ENCODE assay signal across 25 cellular contexts in the genomic region with DNA sequence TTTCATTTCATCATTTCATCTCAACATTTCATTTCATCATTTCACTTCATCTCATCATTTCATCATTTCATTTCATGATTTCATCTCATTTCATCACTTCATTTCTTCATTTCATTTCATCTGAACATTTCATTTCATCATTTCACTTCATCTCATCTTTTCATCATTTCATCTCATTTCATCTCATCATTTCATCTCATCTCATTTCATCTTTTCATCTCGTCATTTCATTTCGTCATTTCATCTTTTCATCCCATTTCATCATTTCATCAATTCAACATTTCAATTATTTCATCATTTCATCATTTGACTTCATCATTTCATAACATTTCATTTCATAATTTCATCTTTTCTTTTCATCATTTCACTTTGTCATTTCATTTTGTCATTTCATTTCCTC.
DNase-seq lines count a peak whose midpoint lies in the region; ATAC-seq, FAIRE-seq and TF ChIP-seq lines count a peak whose summit lies in the region.
"Had no signal": no experiment of that assay in that cellular context is flagged by ENCODE, and none has a peak within 500 bp of the region (broad histone marks: within the 10 kb centered on the region; RNA-seq: fewer than 3 reads in every experiment).

No MANE protein-coding gene starts in this region.

- no peak overlapping the region for H4K91ac ChIP-seq in IMR-90 (ENCODE audit: insufficient read depth, low read depth, low read length)

- H3K9ac ChIP-seq in HepG2 (ENCODE audit: insufficient read depth, low read depth, low read length), result no peak overlapping the region
- no peak overlapping the region for H3K9ac ChIP-seq in IMR-90 (ENCODE audit: low read depth, low read length)
- no peak overlapping the region for H3K9ac ChIP-seq in K562 (ENCODE audit: insufficient read depth in 1 of 2, low read depth in 2 of 2, low read length in 2 of 2)
- H3K9ac ChIP-seq: BLaER1 had no signal

- TF ChIP-seq POLR2A in HepG2 (IDR thresholded peaks at IDR 0.05; ENCODE audit: insufficient read depth in 1 of 2, low read depth in 2 of 2, low read length in 2 of 2) (no peak), right lobe of liver (IDR thresholded peaks at IDR 0.05) (no peak), IMR-90 (IDR thresholded peaks at IDR 0.05; ENCODE audit: low read depth, low read length) (no peak), K562 (conservative IDR thresholded peaks at IDR 0.05) (no peak)

- no peaks in the 10 kb centered on the region for H3K36me3 Mint-ChIP-seq in activated naive CD4-positive, alpha-beta T cell treated with anti-CD3 and anti-CD28 coated beads, Interleukin-2, amount 10 ng/mL, durations not matched to agents 7 days and 5 days
- H3K36me3 Mint-ChIP-seq: CD14-positive monocyte; CD4-positive, alpha-beta memory T cell; CD4-positive, CD25-positive, alpha-beta regulatory T cell; CD8-positive, alpha-beta memory T cell had no signal

- no peak for ATAC-seq in HepG2
- ATAC-seq in right lobe of liver, result no peak
- no peak for ATAC-seq in IMR-90 (ENCODE audit: low read depth)
- ATAC-seq in K562, result no peak

- no peaks in the 10 kb centered on the region for H3K27me3 Mint-ChIP-seq in activated naive CD4-positive, alpha-beta T cell treated with anti-CD3 and anti-CD28 coated beads, Interleukin-2, amount 10 ng/mL, durations not matched to agents 7 days and 5 days

- H4K20me1 ChIP-seq in HepG2 (ENCODE audit: insufficient read depth, low read length) (no peaks in the 10 kb centered on the region), IMR-90 (ENCODE audit: insufficient read depth, low read length) (no peaks in the 10 kb centered on the region), K562 (replicated peaks; ENCODE audit: control insufficient read depth, insufficient read depth, low read length) (no peaks in the 10 kb centered on the region)

- no peak overlapping the region for H2AFZ ChIP-seq in HepG2 (ENCODE audit: low read length)
- no peak overlapping the region for H2AFZ ChIP-seq in IMR-90 (replicated peaks; ENCODE audit: low read length, poor library complexity)
- no peak overlapping the region for H2AFZ ChIP-seq in K562 (ENCODE audit: low read depth, low read length)

- H3K4me1 ChIP-seq in HepG2 (ENCODE audit: insufficient read depth, low read length), result no peaks in the 10 kb centered on the region
- H3K4me1 ChIP-seq in right lobe of liver, result peaks cover 0 to 2% (median 0%) of the 10 kb centered on the region in 4 donors
- no peaks in the 10 kb centered on the region for H3K4me1 ChIP-seq in IMR-90 (ENCODE audit: control insufficient read depth, insufficient read depth, low read length)
- H3K4me1 ChIP-seq in K562 (replicated peaks in 1 of 2; ENCODE audit: control insufficient read depth in 2 of 2, insufficient read depth in 2 of 2, low read length in 2 of 2), result peaks cover 0 to 11% of the 10 kb centered on the region in 2 experiments; a peak in 2 of 5 replicates
- H3K4me1 ChIP-seq: BE2C had no signal

- H3K4me2 ChIP-seq in HepG2 (ENCODE audit: low read depth, low read length), result no peak overlapping the region
- no peak overlapping the region for H3K4me2 ChIP-seq in IMR-90 (ENCODE audit: low read depth, low read length)
- no peak overlapping the region for H3K4me2 ChIP-seq in K562 (ENCODE audit: insufficient read depth, low read length)
- H3K4me2 ChIP-seq: BLaER1 had no signal

- dilution Hi-C loops in IMR-90 (cut with HindIII; ENCODE audit: low sequenced_read_pairs, unreplicated experiment), result no loop called here

- FAIRE-seq in HepG2 (lab: Jason Lieb, UNC) (no peak), K562 (lab: Jason Lieb, UNC) (no peak)
- FAIRE-seq: GM12891, GM18507 had no signal

- H3K27ac Mint-ChIP-seq in activated naive CD4-positive, alpha-beta T cell treated with anti-CD3 and anti-CD28 coated beads, Interleukin-2, amount 10 ng/mL, durations not matched to agents 7 days and 5 days, result no peak overlapping the region
- H3K27ac Mint-ChIP-seq: CD14-positive monocyte; CD4-positive, alpha-beta memory T cell; CD4-positive, CD25-positive, alpha-beta regulatory T cell; CD8-positive, alpha-beta memory T cell had no signal

- DNase-seq in HepG2 (ENCODE audit: low spot score) (no peak), right lobe of liver (no peak), IMR-90 (no peak), K562 (ENCODE audit: extremely low read depth in 1 of 4, low spot score in 3 of 4) (no peak), GM13976 (ENCODE audit: low spot score) (no peak)
- DNase-seq in activated naive CD4-positive, alpha-beta T cell treated with anti-CD3 and anti-CD28 coated beads, Interleukin-2, amount 10 ng/mL, durations not matched to agents 7 days and 5 days, result no peak
- DNase-seq: 8988T; ACHN; BE2C; C1 segment of cervical spinal cord; CD4-positive, alpha-beta memory T cell; CD4-positive, CD25-positive, alpha-beta regulatory T cell; CD8-positive, alpha-beta memory T cell; COR-L47; DMS 273 treated with DMSO at 0.1 percent for 48 hours; DMS153; DMS53; DMS79; DND-41; EL; GDM1 had no signal

- no peak overlapping the region for H3K23ac ChIP-seq in IMR-90 (ENCODE audit: low read depth, low read length)

- intact Hi-C loops in HepG2 (cut with micrococcal nuclease; ENCODE audit: unreplicated experiment) (no loop called here), right lobe of liver (cut with DNase I) (no loop called here), IMR-90 (cut with micrococcal nuclease) (no loop called here), K562 (cut with micrococcal nuclease) (no loop called here)

- no peak overlapping the region for H3K18ac ChIP-seq in IMR-90 (ENCODE audit: low read depth, low read length)

- WGBS in HepG2 (ENCODE audit: low lambda C conversion rate), result 0% methylated on average over 2 of the region's 2 CpGs
- 50% methylated on average over 2 of the region's 2 CpGs for WGBS in right lobe of liver (ENCODE audit: insufficient coverage, low coverage, low lambda C conversion rate, missing lambda C conversion rate)
- WGBS in IMR-90 (ENCODE audit: extremely low coverage in 2 of 2, insufficient read length in 1 of 2), 2 experiments, result 49 to 100% methylated on average over 2 of the region's 2 CpGs
- WGBS in K562 (ENCODE audit: insufficient coverage, low coverage, missing lambda C conversion rate), result 4% methylated on average over 2 of the region's 2 CpGs

- TF ChIP-seq EP300 in HepG2 (IDR thresholded peaks at IDR 0.05; ENCODE audit: low read depth in 2 of 2, low read length in 2 of 2), result no peak
- TF ChIP-seq EP300 in HepG2 (CRISPR knock-in tag; IDR thresholded peaks at IDR 0.05; ENCODE audit: borderline replicate concordance), result no peak
- TF ChIP-seq EP300 in K562 (IDR thresholded peaks at IDR 0.05; ENCODE audit: low read length), result no peak

- no peak overlapping the region for H2AK9ac ChIP-seq in IMR-90 (replicated peaks; ENCODE audit: low read depth, low read length, poor library complexity)

- CTCF ChIA-PET in HepG2 (lab: Yijun Ruan, JAX; ENCODE audit: low intra/inter-chr PET ratio, low total read pairs), result no interaction called here
- CTCF ChIA-PET in IMR-90 (lab: Yijun Ruan, JAX), result no interaction called here
- CTCF ChIA-PET in K562 (lab: Yijun Ruan, JAX; ENCODE audit: low intra/inter-chr PET ratio), result no interaction called here
- CTCF ChIA-PET in activated naive CD4-positive, alpha-beta T cell treated with anti-CD3 and anti-CD28 coated beads, Interleukin-2, amount 10 ng/mL, durations not matched to agents 7 days and 5 days (lab: Charles Lee), result no interaction called here

- no peak overlapping the region for H2BK5ac ChIP-seq in IMR-90 (ENCODE audit: low read depth, low read length, poor library complexity, severe bottlenecking)

- H3K4me1 Mint-ChIP-seq in activated naive CD4-positive, alpha-beta T cell treated with anti-CD3 and anti-CD28 coated beads, Interleukin-2, amount 10 ng/mL, durations not matched to agents 7 days and 5 days, result no peaks in the 10 kb centered on the region
- H3K4me1 Mint-ChIP-seq: CD14-positive monocyte had no signal

- H3K9me3 Mint-ChIP-seq in activated naive CD4-positive, alpha-beta T cell treated with anti-CD3 and anti-CD28 coated beads, Interleukin-2, amount 10 ng/mL, durations not matched to agents 7 days and 5 days, result no peaks in the 10 kb centered on the region

- H3K27me3 ChIP-seq in HepG2 (ENCODE audit: control insufficient read depth in 1 of 2, insufficient read depth in 2 of 2, low read length in 2 of 2), result peaks cover 0 to 15% of the 10 kb centered on the region in 2 experiments; a peak in 3 of 5 replicates
- H3K27me3 ChIP-seq in right lobe of liver, result no peaks in the 10 kb centered on the region
- peaks cover 13% of the 10 kb centered on the region for H3K27me3 ChIP-seq in IMR-90 (ENCODE audit: control insufficient read depth, insufficient read depth, low read length)
- peaks cover 6 to 8% of the 10 kb centered on the region in 2 experiments; a peak in 2 of 5 replicates for H3K27me3 ChIP-seq in K562 (ENCODE audit: control insufficient read depth in 2 of 2, insufficient read depth in 2 of 2, low read length in 2 of 2)

- H3K36me3 ChIP-seq in HepG2 (replicated peaks in 1 of 2; ENCODE audit: control insufficient read depth in 1 of 2, insufficient read depth in 2 of 2, low read length in 2 of 2) (no peaks in the 10 kb centered on the region), right lobe of liver (no peaks in the 10 kb centered on the region), IMR-90 (ENCODE audit: control insufficient read depth, insufficient read depth, low read length) (no peaks in the 10 kb centered on the region), K562 (ENCODE audit: control insufficient read depth, insufficient read depth, low read length) (no peaks in the 10 kb centered on the region)
- H3K36me3 ChIP-seq: BE2C, BLaER1 had no signal

- no peak overlapping the region for H2BK120ac ChIP-seq in IMR-90 (ENCODE audit: low read depth, low read length)

- H4K5ac ChIP-seq in IMR-90 (ENCODE audit: low read depth, low read length), result no peak overlapping the region

- H2BK20ac ChIP-seq in IMR-90 (ENCODE audit: low read depth, low read length), result no peak overlapping the region

- H3K9me1 ChIP-seq in IMR-90 (ENCODE audit: insufficient read depth, low read length) (no peaks in the 10 kb centered on the region), K562 (ENCODE audit: control insufficient read depth, insufficient read depth, low read length) (no peaks in the 10 kb centered on the region)

- no peak overlapping the region for H3K14ac ChIP-seq in IMR-90 (replicated peaks; ENCODE audit: low read depth, low read length)

- H3K56ac ChIP-seq in IMR-90 (ENCODE audit: extremely low read depth, insufficient read depth, low read length), result no peak overlapping the region

- POLR2A ChIA-PET in HepG2 (lab: Yijun Ruan, JAX), result no interaction called here
- POLR2A ChIA-PET in IMR-90 (lab: Charles Lee; ENCODE audit: unreplicated experiment), result no interaction called here
- POLR2A ChIA-PET in K562 (lab: Yijun Ruan, JAX), result no interaction called here

- TF ChIP-seq RAD21 in HepG2 (CRISPR knock-in tag; IDR thresholded peaks at IDR 0.05), result no peak
- TF ChIP-seq RAD21 in IMR-90 (IDR thresholded peaks at IDR 0.05; ENCODE audit: low read length), result no peak
- TF ChIP-seq RAD21 in K562 (CRISPR knock-in tag; conservative IDR thresholded peaks at IDR 0.05 in 1 of 2, IDR thresholded peaks at IDR 0.05 in 1 of 2), result no peak

- no peak overlapping the region for H4K8ac ChIP-seq in IMR-90 (ENCODE audit: low read depth in 2 of 2, low read length in 2 of 2)

- in situ Hi-C loops in HepG2 (cut with HindIII; ENCODE audit: extremely low pct_ligation_motif_present, low pct_unique_long_range_greater_than_20kb), result no loop called here
- in situ Hi-C loops in IMR-90 (cut with MboI; ENCODE audit: low sequenced_read_pairs), result no loop called here
- in situ Hi-C loops in K562 (cut with MboI), result loop anchor here (25.0 kb wide), 1 partner anchor 104 kb away; no protein-coding TSS in a partner anchor
- in situ Hi-C loops in GM13976 (cut with MboI; ENCODE audit: low sequenced_read_pairs, unreplicated experiment), result no loop called here

- no peak overlapping the region for H3K4me3 Mint-ChIP-seq in activated naive CD4-positive, alpha-beta T cell treated with anti-CD3 and anti-CD28 coated beads, Interleukin-2, amount 10 ng/mL, durations not matched to agents 7 days and 5 days
- H3K4me3 Mint-ChIP-seq: CD14-positive monocyte; CD4-positive, alpha-beta memory T cell; CD4-positive, CD25-positive, alpha-beta regulatory T cell; CD8-positive, alpha-beta memory T cell had no signal

- BruUV-seq in HepG2 (replicated peaks; lab: Mats Ljungman, UMichigan), result no TSS peak
- BruUV-seq in IMR-90 (replicated peaks; lab: Mats Ljungman, UMichigan), result no TSS peak
- no TSS peak for BruUV-seq in K562 (replicated peaks; lab: Mats Ljungman, UMichigan)

- H3K27ac ChIP-seq in HepG2 (ENCODE audit: extremely low read length, insufficient read depth, low read length) (no peak overlapping the region), right lobe of liver (no peak overlapping the region), IMR-90 (ENCODE audit: insufficient read depth, low read length) (no peak overlapping the region), K562 (ENCODE audit: extremely low read depth, low read depth, low read length) (no peak overlapping the region)
- H3K27ac ChIP-seq: BLaER1 had no signal

- TF ChIP-seq CTCF in HepG2 (CRISPR knock-in tag; IDR thresholded peaks at IDR 0.05) (no peak), right lobe of liver (IDR thresholded peaks at IDR 0.05) (no peak), IMR-90 (conservative IDR thresholded peaks at IDR 0.05; ENCODE audit: low read depth, low read length) (no peak), K562 (IDR thresholded peaks at IDR 0.05 in 2 of 3, conservative IDR thresholded peaks at IDR 0.05 in 1 of 3; ENCODE audit: insufficient read depth in 2 of 3, low read depth in 1 of 3, low read length in 3 of 3) (no peak), GM13976 (IDR thresholded peaks at IDR 0.05; ENCODE audit: borderline replicate concordance, control extremely low read depth, extremely low read depth, insufficient read depth, missing control alignments) (no peak)

- no peak overlapping the region for H3K4ac ChIP-seq in IMR-90 (ENCODE audit: low read depth, low read length)

- H3K79me2 ChIP-seq in HepG2 (ENCODE audit: insufficient read depth, low read length) (no peaks in the 10 kb centered on the region), K562 (ENCODE audit: control insufficient read depth, insufficient read depth, low read length) (no peaks in the 10 kb centered on the region)

- H3K4me3 ChIP-seq in HepG2 (replicated peaks in 1 of 3; ENCODE audit: insufficient read depth in 1 of 3, low read depth in 2 of 3, low read length in 3 of 3) (no peak overlapping the region), right lobe of liver (no peak overlapping the region), IMR-90 (ENCODE audit: insufficient read depth, low read depth, low read length) (no peak overlapping the region), K562 (no peak overlapping the region)
- H3K4me3 ChIP-seq: BLaER1 had no signal

- no peak overlapping the region for H2AK5ac ChIP-seq in IMR-90 (ENCODE audit: low read depth, low read length)

- no peaks in the 10 kb centered on the region for H3K79me1 ChIP-seq in IMR-90 (ENCODE audit: low read depth in 1 of 2, low read length in 2 of 2)

- no peaks in the 10 kb centered on the region for H3K9me3 ChIP-seq in HepG2 (ENCODE audit: low read length)
- no peaks in the 10 kb centered on the region for H3K9me3 ChIP-seq in right lobe of liver
- H3K9me3 ChIP-seq in IMR-90 (ENCODE audit: control insufficient read depth, insufficient read depth, low read length), result no peaks in the 10 kb centered on the region
- no peaks in the 10 kb centered on the region for H3K9me3 ChIP-seq in K562 (replicated peaks; ENCODE audit: control insufficient read depth, insufficient read depth, low read depth, low read length)
- H3K9me3 ChIP-seq: BE2C, BLaER1 had no signal

- H2BK15ac ChIP-seq in IMR-90 (ENCODE audit: low read depth, low read length), result no peak overlapping the region

Comparison
In these comparisons a context has a peak if more than half of its experiments do, and no peak if none do; other contexts are left out.
1. Of the 241 proteins assayed by ChIP-seq in both HepG2 and K562: peak only in HepG2: none; only in K562: CEBPG, NFRKB, TRIM24 and ZBTB2; in both: CEBPB and ZNF24; in neither: 232; mixed calls (peak in some experiments, not most) for 3.